ENCODE assay signal across 10 cellular contexts in the genomic region with DNA sequence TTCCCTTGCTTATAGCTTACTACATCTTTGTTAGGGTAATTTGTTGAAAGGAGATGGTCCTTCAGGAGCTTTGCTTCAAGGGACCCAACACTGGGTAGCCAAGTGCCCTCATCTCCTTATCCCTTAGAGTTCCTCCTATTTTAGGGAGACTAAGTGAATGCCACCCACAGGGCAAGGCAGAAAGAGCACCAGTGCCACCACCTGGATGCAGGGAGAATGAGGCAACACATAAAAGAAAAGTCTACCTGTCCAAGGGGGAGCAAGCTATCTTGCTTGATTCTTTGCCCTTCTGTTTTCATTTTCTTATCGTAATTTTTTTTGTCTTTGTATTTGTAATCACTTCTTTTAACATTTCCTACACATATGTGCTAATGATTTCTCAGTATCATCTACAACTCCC.
DNase-seq lines count a peak whose midpoint lies in the region; ATAC-seq, FAIRE-seq and TF ChIP-seq lines count a peak whose summit lies in the region.
"Had no signal": no experiment of that assay in that cellular context is flagged by ENCODE, and none has a peak within 500 bp of the region (broad histone marks: within the 10 kb centered on the region; RNA-seq: fewer than 3 reads in every experiment).

No MANE protein-coding gene starts in this region.

- H3K27me3 Mint-ChIP-seq in neural progenitor cell (ENCODE audit: insufficient read depth, low read depth) = peaks cover 2% of the 10 kb centered on the region

- 70% methylated on average over 1 of the region's 1 CpG; no CpG with 5 or more reads in 1 of the 2 experiments for WGBS in H1 (ENCODE audit: extremely low coverage in 1 of 2, insufficient coverage in 1 of 2, insufficient read length in 1 of 2, insufficient replicate concordance in 2 of 2, low coverage in 1 of 2, low lambda C conversion rate in 2 of 2, missing lambda C conversion rate in 1 of 2), 2 experiments

- H3K9ac ChIP-seq in Loucy (ENCODE audit: low read depth, low read length, poor library complexity, severe bottlenecking) = no peak overlapping the region
- no peak overlapping the region for H3K9ac ChIP-seq in H1 (replicated peaks in 1 of 4; ENCODE audit: extremely low read depth in 1 of 4, low read depth in 3 of 4, low read length in 3 of 4)
- no peak overlapping the region for H3K9ac ChIP-seq in neural progenitor cell

- no peaks in the 10 kb centered on the region for H3F3A ChIP-seq in Loucy (ENCODE audit: low read depth)
- H3F3A ChIP-seq in neural progenitor cell (ENCODE audit: low read depth) = no peaks in the 10 kb centered on the region

- H2AFZ ChIP-seq in Loucy (ENCODE audit: low read length) (no peak overlapping the region), H1 (ENCODE audit: low read length) (no peak overlapping the region), neural progenitor cell (replicated peaks) (no peak overlapping the region)

- H3K9me3 Mint-ChIP-seq in neural progenitor cell = no peaks in the 10 kb centered on the region

- TF ChIP-seq EP300 in H1 (IDR thresholded peaks at IDR 0.05; ENCODE audit: borderline replicate concordance in 1 of 2, low read depth in 2 of 2, low read length in 2 of 2) = no peak

- H3K79me2 ChIP-seq in Loucy (ENCODE audit: insufficient read depth, low read length) (no peaks in the 10 kb centered on the region), H1 (ENCODE audit: control insufficient read depth in 1 of 2, insufficient read depth in 2 of 2, low read length in 2 of 2) (no peaks in the 10 kb centered on the region), neural progenitor cell (ENCODE audit: low read depth) (no peaks in the 10 kb centered on the region)

- H3K4me3 Mint-ChIP-seq in neural progenitor cell = no peak overlapping the region

- TF ChIP-seq CTCF in GM12865 (IDR thresholded peaks at IDR 0.05; ENCODE audit: insufficient read depth, low read depth, low read length, missing control alignments) (peak; percentile 25), Loucy (conservative IDR thresholded peaks at IDR 0.05; ENCODE audit: low read length) (peak; percentile 83), H1 (IDR thresholded peaks at IDR 0.05; ENCODE audit: control extremely low read depth in 1 of 3, insufficient read depth in 1 of 3, low read depth in 1 of 3, low read length in 3 of 3) (peak; percentile 70 to 75 (median 73)), neural progenitor cell (IDR thresholded peaks at IDR 0.05) (peak; percentile 62)

- POLR2A ChIA-PET in H1 (lab: Charles Lee; ENCODE audit: partially characterized antibody) = interaction anchor here (0.6 to 0.8 kb wide), 2 partner anchors 208 to 461 kb away, joined by 3 to 4 read pairs; no protein-coding TSS in a partner anchor

- TF ChIP-seq RAD21 in H1 (IDR thresholded peaks at IDR 0.05 in 1 of 2, conservative IDR thresholded peaks at IDR 0.05 in 1 of 2; ENCODE audit: low read depth in 2 of 2, low read length in 2 of 2) = peak; percentile 89 to 93

- H2BK120ac ChIP-seq in H1 (replicated peaks; ENCODE audit: low read depth, low read length) = no peak overlapping the region

- H2BK20ac ChIP-seq in H1 (ENCODE audit: low read length) = no peak overlapping the region

- H3K4me1 Mint-ChIP-seq in neural progenitor cell = no peaks in the 10 kb centered on the region

- H3K23ac ChIP-seq in H1 (ENCODE audit: insufficient read length) = no peak overlapping the region

- H3K4ac ChIP-seq in H1 (replicated peaks; ENCODE audit: insufficient read length, low read depth, low read length) = no peak overlapping the region

- H3K27ac ChIP-seq in H1 (ENCODE audit: low read depth, low read length) (no peak overlapping the region), neural progenitor cell (no peak overlapping the region)

- no peaks in the 10 kb centered on the region for H3K36me3 Mint-ChIP-seq in neural progenitor cell

- no peak for TF ChIP-seq POLR2A in H1 (IDR thresholded peaks at IDR 0.05; ENCODE audit: control extremely low read depth in 1 of 2, low read depth in 2 of 2, low read length in 2 of 2)

- no peak overlapping the region for H3K27ac Mint-ChIP-seq in neural progenitor cell

- H3K9me2 ChIP-seq in Loucy (replicated peaks; ENCODE audit: low read depth, low read length) = no peaks in the 10 kb centered on the region

- no peaks in the 10 kb centered on the region for H3K79me1 ChIP-seq in H1 (ENCODE audit: low read depth, low read length)

- H2BK12ac ChIP-seq in H1 (ENCODE audit: low read depth, low read length) = no peak overlapping the region

- H4K91ac ChIP-seq in H1 (replicated peaks; ENCODE audit: insufficient read length, low read length) = no peak overlapping the region

- H4K5ac ChIP-seq in H1 (ENCODE audit: insufficient read length, low read depth, low read length) = no peak overlapping the region

- no peak overlapping the region for H3K56ac ChIP-seq in H1 (replicated peaks; ENCODE audit: insufficient read length, low read depth, low read length)

- H2BK15ac ChIP-seq in H1 (ENCODE audit: low read length) = no peak overlapping the region

- no peaks in the 10 kb centered on the region for H3K23me2 ChIP-seq in H1 (ENCODE audit: low read depth, low read length)

- H4K8ac ChIP-seq in H1 (ENCODE audit: extremely low read depth, insufficient read depth, low read length) = no peak overlapping the region

- H2AK5ac ChIP-seq in H1 (ENCODE audit: low read depth, low read length) = no peak overlapping the region

- H4K20me1 ChIP-seq in Loucy (ENCODE audit: insufficient read depth, low read length, poor library complexity, severe bottlenecking) (no peaks in the 10 kb centered on the region), H1 (replicated peaks in 1 of 2; ENCODE audit: control insufficient read depth in 1 of 2, insufficient read depth in 2 of 2, low read length in 2 of 2) (no peaks in the 10 kb centered on the region), neural progenitor cell (ENCODE audit: low read depth) (no peaks in the 10 kb centered on the region)

- no peaks in the 10 kb centered on the region for H3K36me3 ChIP-seq in Loucy (ENCODE audit: insufficient read depth, low read length)
- H3K36me3 ChIP-seq in H1 (ENCODE audit: control insufficient read depth in 2 of 4, insufficient read depth in 4 of 4, low read length in 3 of 4) = no peaks in the 10 kb centered on the region
- H3K36me3 ChIP-seq in neural progenitor cell = no peaks in the 10 kb centered on the region

- no peak overlapping the region for H3K14ac ChIP-seq in H1 (ENCODE audit: insufficient read length)

- peak; percentile 68 for FAIRE-seq in H1 (lab: Jason Lieb, UNC)
- FAIRE-seq: RCC 7860 had no signal

- H3K4me2 ChIP-seq in Loucy (ENCODE audit: low read depth, low read length, poor library complexity, severe bottlenecking) = no peak overlapping the region
- H3K4me2 ChIP-seq in H1 (ENCODE audit: insufficient read depth in 1 of 2, low read depth in 2 of 2, low read length in 2 of 2) = no peak overlapping the region
- no peak overlapping the region for H3K4me2 ChIP-seq in neural progenitor cell

- no peak for ATAC-seq in HG02885 (IDR thresholded peaks at IDR 0.05; ENCODE audit: poor library complexity, unreplicated experiment)
- ATAC-seq in HG03095 (IDR thresholded peaks at IDR 0.05; ENCODE audit: unreplicated experiment) = no peak

- H3K9me3 ChIP-seq in Loucy (ENCODE audit: insufficient read depth, low read depth, low read length) = no peaks in the 10 kb centered on the region
- 0 out of 4 replicates have a peak, but pooled peaks cover 0 to 4% of the 10 kb centered on the region in 2 experiments for H3K9me3 ChIP-seq in H1 (ENCODE audit: insufficient read depth in 2 of 2, low read depth in 1 of 2, low read length in 1 of 2)
- H3K9me3 ChIP-seq in neural progenitor cell (ENCODE audit: low read depth) = no peaks in the 10 kb centered on the region

- H3K4me3 ChIP-seq in GM12865 (ENCODE audit: low read depth, low read length) = no peak overlapping the region
- H3K4me3 ChIP-seq in Loucy (ENCODE audit: low read length, poor library complexity, severe bottlenecking) = no peak overlapping the region
- H3K4me3 ChIP-seq in H1 (ENCODE audit: extremely low read depth in 1 of 4, insufficient read depth in 2 of 4, low read depth in 3 of 4, low read length in 4 of 4) = no peak overlapping the region
- no peak overlapping the region for H3K4me3 ChIP-seq in neural progenitor cell

- H3K18ac ChIP-seq in H1 (ENCODE audit: extremely low read depth, low read length) = no peak overlapping the region

- H3K4me1 ChIP-seq in Loucy (ENCODE audit: insufficient read depth, low read length, poor library complexity, severe bottlenecking) (peaks cover 4% of the 10 kb centered on the region), H1 (replicated peaks in 1 of 4; ENCODE audit: control insufficient read depth in 3 of 4, insufficient read depth in 4 of 4, low read length in 3 of 4) (no peaks in the 10 kb centered on the region), neural progenitor cell (no peaks in the 10 kb centered on the region)

- no peaks in the 10 kb centered on the region for H3K27me3 ChIP-seq in Loucy (ENCODE audit: insufficient read depth, low read length, poor library complexity, severe bottlenecking)
- H3K27me3 ChIP-seq in H1 (replicated peaks in 1 of 4; ENCODE audit: control insufficient read depth in 3 of 4, extremely low read depth in 1 of 4, insufficient read depth in 3 of 4, low read length in 3 of 4) = no peaks in the 10 kb centered on the region
- H3K27me3 ChIP-seq in neural progenitor cell = no peaks in the 10 kb centered on the region

- CTCF ChIA-PET in H1 (lab: Charles Lee; ENCODE audit: partially characterized antibody) = interaction anchor here (0.6 to 2.1 kb wide), 27 partner anchors 11 to 1484 kb away, joined by 3 to 10 read pairs (median 4); no protein-coding TSS in a partner anchor

- DNase-seq in GM12865 (ENCODE audit: low read depth) = peak; percentile 4
- DNase-seq in H1 (ENCODE audit: low read depth in 1 of 2, low spot score in 2 of 2) = peak; percentile 29 to 57
- DNase-seq in neural progenitor cell (ENCODE audit: low spot score) = peak; percentile 50
- no peak for DNase-seq in activated CD4-positive, alpha-beta T cell treated with anti-CD3 and anti-CD28 coated beads, Interleukin-2, amount 50 U/mL, for 48 hours
- no peak for DNase-seq in NCI-H446 (lab: John Stamatoyannopoulos, UW)
- DNase-seq: GOT3 had no signal

- no peak overlapping the region for H2BK5ac ChIP-seq in H1 (ENCODE audit: low read depth, low read length)

TF ChIP-seq in H1, 55 proteins besides CTCF, POLR2A, EP300 and RAD21 (continues in another document):
- TF ChIP-seq NANOG (IDR thresholded peaks at IDR 0.05; ENCODE audit: insufficient read depth, low read depth, low read length, poor library complexity, severe bottlenecking) (no peak), SP4 (IDR thresholded peaks at IDR 0.05; ENCODE audit: low read length) (no peak), EZH2 (IDR thresholded peaks at IDR 0.05; ENCODE audit: low read depth, low read length, severe bottlenecking) (no peak), JUN (IDR thresholded peaks at IDR 0.05; ENCODE audit: low read depth, low read length) (no peak), NRF1 (IDR thresholded peaks at IDR 0.05; ENCODE audit: low read depth, low read length) (no peak), RFX5 (IDR thresholded peaks at IDR 0.05; ENCODE audit: borderline replicate concordance, low read depth, low read length) (no peak), HDAC2 (IDR thresholded peaks at IDR 0.05; ENCODE audit: borderline replicate concordance in 1 of 2, low read depth in 2 of 2, low read length in 2 of 2) (no peak), HDAC6 (IDR thresholded peaks at IDR 0.05; ENCODE audit: low read depth, low read length) (no peak), CHD2 (IDR thresholded peaks at IDR 0.05; ENCODE audit: low read length) (no peak)

Comparison
In these comparisons a context has a peak if more than half of its experiments do, and no peak if none do; other contexts are left out.
1. DNase-seq: peak in GM12865 (single experiment), H1 (2 of 2) and neural progenitor cell (single experiment); none in activated CD4-positive, alpha-beta T cell treated with anti-CD3 and anti-CD28 coated beads, Interleukin-2, amount 50 U/mL, for 48 hours (0 of 2) and NCI-H446 (0 of 2).
2. CTCF ChIP-seq: peak in every context shown above with its lines; median percentile 83 in Loucy; 73 in H1; 62 in neural progenitor cell; 25 in GM12865.